In the genomic region with DNA sequence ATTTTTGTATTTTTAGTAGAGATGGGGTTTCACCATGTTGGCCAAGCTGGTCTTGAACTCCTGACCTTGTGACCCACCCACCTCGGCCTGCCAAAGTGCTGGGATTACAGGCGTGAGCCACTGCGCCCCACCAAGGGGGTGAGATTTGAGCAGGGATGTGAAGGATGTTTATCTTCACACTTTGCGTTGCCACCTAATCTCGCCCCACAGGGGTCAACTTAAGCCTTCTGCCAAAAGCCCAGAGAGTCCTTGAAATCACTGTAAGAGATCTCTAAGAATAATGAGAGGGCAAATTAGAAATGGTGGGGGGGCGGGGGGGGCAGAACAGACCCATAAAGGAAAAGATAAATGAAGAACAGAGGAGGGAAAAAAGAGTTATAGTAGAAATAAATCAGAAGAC, we compare ENCODE assay signal across 24 cellular contexts.
DNase-seq lines count a peak whose midpoint lies in the region; ATAC-seq, FAIRE-seq and TF ChIP-seq lines count a peak whose summit lies in the region.
"Had no signal": no experiment of that assay in that cellular context is flagged by ENCODE, and none has a peak within 500 bp of the region (broad histone marks: within the 10 kb centered on the region; RNA-seq: fewer than 3 reads in every experiment).

No MANE protein-coding gene starts in this region.

- in situ Hi-C loops in gastrocnemius medialis (cut with MboI; ENCODE audit: low sequenced_read_pairs in 4 of 4), result no loop called here

- intact Hi-C loops in CD4-positive, alpha-beta T cell (cut with DNase I, micrococcal nuclease), result no loop called here
- intact Hi-C loops in gastrocnemius medialis (cut with DNase I; ENCODE audit: low total_unique reads), result no loop called here

- H3K27me3 ChIP-seq in CD4-positive, alpha-beta T cell (ENCODE audit: control insufficient read depth, insufficient read depth, low read length), result no peaks in the 10 kb centered on the region
- H3K27me3 ChIP-seq in DND-41 (ENCODE audit: insufficient read depth, low read length, poor library complexity) (no peaks in the 10 kb centered on the region), gastrocnemius medialis (no peaks in the 10 kb centered on the region)

- no peak overlapping the region for H3K9ac ChIP-seq in DND-41 (ENCODE audit: low read depth, low read length)

- no peak overlapping the region for H3K4me3 ChIP-seq in DND-41 (ENCODE audit: low read depth in 1 of 2, low read length in 2 of 2)
- H3K4me3 ChIP-seq in gastrocnemius medialis, result no peak overlapping the region

- H3K36me3 ChIP-seq in DND-41 (ENCODE audit: insufficient read depth, low read length) (no peaks in the 10 kb centered on the region), gastrocnemius medialis (no peaks in the 10 kb centered on the region)

- no peaks in the 10 kb centered on the region for H3K9me3 Mint-ChIP-seq in CD4-positive, alpha-beta T cell
- H3K9me3 Mint-ChIP-seq in central memory CD8-positive, alpha-beta T cell, result peaks cover 3% of the 10 kb centered on the region
- H3K9me3 Mint-ChIP-seq: CD8-positive, alpha-beta T cell had no signal

- no peak for FAIRE-seq in GM19239 (lab: Jason Lieb, UNC)
- FAIRE-seq: GM12891, H1 had no signal

- H3K4me1 Mint-ChIP-seq in CD4-positive, alpha-beta T cell (ENCODE audit: low read depth), result peaks cover 14% of the 10 kb centered on the region
- peaks cover 16% of the 10 kb centered on the region for H3K4me1 Mint-ChIP-seq in central memory CD8-positive, alpha-beta T cell

- no peaks in the 10 kb centered on the region for H4K20me1 ChIP-seq in DND-41 (ENCODE audit: insufficient read depth, low read length)

- H3K27ac Mint-ChIP-seq in CD4-positive, alpha-beta T cell, result peak overlapping the region; percentile 53
- no peak overlapping the region for H3K27ac Mint-ChIP-seq in central memory CD8-positive, alpha-beta T cell (ENCODE audit: low read depth)

- H3K4me3 Mint-ChIP-seq in CD4-positive, alpha-beta T cell, result no peak overlapping the region
- H3K4me3 Mint-ChIP-seq in central memory CD8-positive, alpha-beta T cell, result peak overlapping the region; percentile 59

- no peak for ATAC-seq in CD4-positive, alpha-beta T cell (ENCODE audit: poor library complexity)
- ATAC-seq in DND-41 (ENCODE audit: insufficient read depth, low read depth) (no peak), gastrocnemius medialis (no peak), HG03520 (IDR thresholded peaks at IDR 0.05; ENCODE audit: unreplicated experiment) (no peak)
- no peak for ATAC-seq in central memory CD8-positive, alpha-beta T cell (replicated peaks; ENCODE audit: extremely low read depth, poor library complexity, severe bottlenecking)
- ATAC-seq: CD8-positive, alpha-beta T cell; HCT116 had no signal

- peaks cover 23% of the 10 kb centered on the region for H3K4me1 ChIP-seq in DND-41 (ENCODE audit: insufficient read depth, low read length)
- no peaks in the 10 kb centered on the region for H3K4me1 ChIP-seq in gastrocnemius medialis

- no peaks in the 10 kb centered on the region for H3K9me3 ChIP-seq in CD4-positive, alpha-beta T cell (ENCODE audit: control insufficient read depth, low read length)
- H3K9me3 ChIP-seq in DND-41 (ENCODE audit: insufficient read depth, low read length, severe bottlenecking) (no peaks in the 10 kb centered on the region), gastrocnemius medialis (no peaks in the 10 kb centered on the region)
- H3K9me3 ChIP-seq: Caco-2 had no signal

- TF ChIP-seq CTCF in CD4-positive, alpha-beta T cell (IDR thresholded peaks at IDR 0.05), result no peak
- no peak for TF ChIP-seq CTCF in DND-41 (IDR thresholded peaks at IDR 0.05; ENCODE audit: borderline replicate concordance, extremely low read depth, low read length, poor library complexity, severe bottlenecking)
- TF ChIP-seq CTCF in gastrocnemius medialis (IDR thresholded peaks at IDR 0.05 in 4 of 5, conservative IDR thresholded peaks at IDR 0.05 in 1 of 5), result no peak

- no peak overlapping the region for H3K27ac ChIP-seq in CD4-positive, alpha-beta T cell (ENCODE audit: low read depth, low read length)
- no peak overlapping the region for H3K27ac ChIP-seq in DND-41 (ENCODE audit: low read length)
- H3K27ac ChIP-seq in gastrocnemius medialis, result peak overlapping the region in 3 of 4 donors; percentile 29 to 78 (median 69)
- H3K27ac ChIP-seq: HL-60 had no signal

- POLR2A ChIA-PET in CD4-positive, alpha-beta T cell (lab: Charles Lee), result no interaction called here

- no peaks in the 10 kb centered on the region for H3K79me2 ChIP-seq in DND-41 (ENCODE audit: insufficient read depth, low read length)

- H2AFZ ChIP-seq in DND-41 (ENCODE audit: low read depth, low read length), result peak overlapping the region; percentile 30; the same call in 1 of the 2 replicates

- H3K27me3 Mint-ChIP-seq in CD4-positive, alpha-beta T cell, result no peaks in the 10 kb centered on the region
- H3K27me3 Mint-ChIP-seq in central memory CD8-positive, alpha-beta T cell, result peaks cover under 1% of the 10 kb centered on the region

- CTCF ChIA-PET in CD4-positive, alpha-beta T cell (lab: Charles Lee), result no interaction called here

- TF ChIP-seq POLR2A in gastrocnemius medialis (IDR thresholded peaks at IDR 0.05), result no peak

- H3K36me3 Mint-ChIP-seq in CD4-positive, alpha-beta T cell (ENCODE audit: low read depth), result no peaks in the 10 kb centered on the region
- no peaks in the 10 kb centered on the region for H3K36me3 Mint-ChIP-seq in central memory CD8-positive, alpha-beta T cell (ENCODE audit: insufficient read depth)
- H3K36me3 Mint-ChIP-seq: CD8-positive, alpha-beta T cell had no signal

- H3K4me2 ChIP-seq in DND-41 (ENCODE audit: insufficient read depth, low read length), result 0 out of 2 replicates have a peak overlapping the region, but pooled peaks have one; percentile 22

- DNase-seq in CD4-positive, alpha-beta T cell, result no peak
- DNase-seq in DND-41 (no peak), gastrocnemius medialis (no peak), DMS114 treated with DMSO at 0.1 percent for 48 hours (lab: John Stamatoyannopoulos, UW; ENCODE audit: unreplicated experiment) (no peak), GM19239 (ENCODE audit: insufficient read length, low spot score) (no peak)
- no peak for DNase-seq in central memory CD8-positive, alpha-beta T cell (ENCODE audit: low spot score in 2 of 2)
- DNase-seq: C1 segment of cervical spinal cord; Caco-2; CD8-positive, alpha-beta T cell; DMS79; GF-D8; Karpas-422; NCI-H1092; NCI-H1436; NCI-H187 treated with DMSO at 0.1 percent for 48 hours; NCI-H446; NCI-H524 treated with DMSO at 0.1 percent for 48 hours; NCI-H774; Right ventricle myocardium superior had no signal

Comparison
In these comparisons a context has a peak if more than half of its experiments do, and no peak if none do; other contexts are left out.
1. H3K27ac ChIP-seq: peak in gastrocnemius medialis (3 of 4); none in CD4-positive, alpha-beta T cell (single experiment) and DND-41 (single experiment).